Comparison of ENCODE assay signal across 1 cellular context in the genomic region with DNA sequence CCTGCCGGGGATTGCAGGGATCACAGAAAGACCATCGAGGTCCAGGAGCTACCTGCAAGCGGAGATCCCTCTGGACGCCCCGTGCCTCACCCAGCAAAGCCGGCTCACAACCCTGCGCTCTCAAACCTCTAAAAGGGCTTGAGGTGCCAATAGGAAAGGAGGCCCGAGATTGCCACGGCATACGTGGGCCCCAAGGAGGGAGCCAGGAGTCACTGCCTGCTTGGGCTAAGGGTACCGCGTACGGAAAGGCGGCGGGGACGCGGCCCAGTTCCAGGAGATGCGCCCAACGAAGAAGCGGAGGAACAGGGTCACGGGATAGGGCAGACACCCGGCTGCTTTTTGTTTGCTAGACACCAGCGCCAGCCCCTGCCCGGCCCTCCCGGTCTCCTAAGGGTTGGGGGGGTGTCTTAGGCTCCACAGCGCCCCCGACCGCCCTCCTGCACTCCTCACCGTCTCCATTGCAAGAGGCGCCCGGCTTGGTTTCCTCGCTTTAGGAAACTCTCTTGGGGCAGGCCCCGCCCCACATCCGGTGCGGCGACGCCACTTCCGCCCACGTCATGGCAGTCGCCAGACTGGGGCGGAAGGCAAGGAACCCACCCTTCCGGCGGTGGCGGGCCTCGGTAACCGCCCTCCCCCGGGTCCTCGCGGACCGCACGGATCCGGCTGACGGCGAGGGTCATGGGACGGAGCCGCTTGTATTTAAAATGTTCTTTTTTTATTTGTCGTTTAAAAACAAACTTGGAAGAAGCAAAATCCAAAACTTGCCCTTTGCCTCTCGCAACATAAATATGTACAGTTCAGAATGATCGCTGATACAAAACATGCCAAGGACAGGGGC.
TF ChIP-seq lines count a peak whose summit lies in the region.

TSS of gene PRKAG1 (minus strand) at position 495 of the 838 bp plus-strand sequence. CDS start at position 459, 36 bp downstream.

TF ChIP-seq in HepG2, 621 proteins besides CTCF, POLR2A, EP300 and RAD21 (continued from another document and continues in another):
- peak; percentile 82; the same call in 1 of the 2 replicates for TF ChIP-seq IRF9 (CRISPR knock-in tag; IDR thresholded peaks at IDR 0.05; ENCODE audit: borderline replicate concordance)
- no peak for TF ChIP-seq JUNB (CRISPR knock-in tag; IDR thresholded peaks at IDR 0.05; ENCODE audit: borderline replicate concordance)
- TF ChIP-seq ZNF883 (CRISPR knock-in tag; IDR thresholded peaks at IDR 0.05; ENCODE audit: not compliant biosample characterization): no peak
- TF ChIP-seq MXD3 (CRISPR knock-in tag; IDR thresholded peaks at IDR 0.05): peak; percentile 42; the same call in 1 of the 2 replicates
- TF ChIP-seq ZNF12 (CRISPR knock-in tag; IDR thresholded peaks at IDR 0.05): no peak
- TF ChIP-seq, protein P1, sequence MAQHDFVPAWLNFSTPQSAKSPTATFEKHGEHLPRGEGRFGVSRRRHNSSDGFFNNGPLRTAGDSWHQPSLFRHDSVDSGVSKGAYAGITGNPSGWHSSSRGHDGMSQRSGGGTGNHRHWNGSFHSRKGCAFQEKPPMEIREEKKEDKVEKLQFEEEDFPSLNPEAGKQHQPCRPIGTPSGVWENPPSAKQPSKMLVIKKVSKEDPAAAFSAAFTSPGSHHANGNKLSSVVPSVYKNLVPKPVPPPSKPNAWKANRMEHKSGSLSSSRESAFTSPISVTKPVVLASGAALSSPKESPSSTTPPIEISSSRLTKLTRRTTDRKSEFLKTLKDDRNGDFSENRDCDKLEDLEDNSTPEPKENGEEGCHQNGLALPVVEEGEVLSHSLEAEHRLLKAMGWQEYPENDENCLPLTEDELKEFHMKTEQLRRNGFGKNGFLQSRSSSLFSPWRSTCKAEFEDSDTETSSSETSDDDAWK (CRISPR knock-in tag; IDR thresholded peaks at IDR 0.05): no peak
- TF ChIP-seq ZNF652 (CRISPR knock-in tag; IDR thresholded peaks at IDR 0.05; ENCODE audit: borderline replicate concordance, low read depth): 0 out of 2 replicates have a peak, but pooled peaks have one; percentile 8
- peak; percentile 50; the same call in 1 of the 2 replicates for TF ChIP-seq MIER3 (CRISPR knock-in tag; IDR thresholded peaks at IDR 0.05; ENCODE audit: borderline replicate concordance)
- peak; percentile 44; the same call in 1 of the 2 replicates for TF ChIP-seq FOXA3 (CRISPR knock-in tag; IDR thresholded peaks at IDR 0.05)
- peak; percentile 89 for TF ChIP-seq POLR2AphosphoS2 (IDR thresholded peaks at IDR 0.05; ENCODE audit: low read depth, low read length)
- TF ChIP-seq HIVEP1 (CRISPR knock-in tag; IDR thresholded peaks at IDR 0.05): peak; percentile 62; the same call in 1 of the 2 replicates
- no peak for TF ChIP-seq ZNF75D (CRISPR knock-in tag; IDR thresholded peaks at IDR 0.05; ENCODE audit: borderline replicate concordance)
- TF ChIP-seq CAMTA2 (CRISPR knock-in tag; IDR thresholded peaks at IDR 0.05; ENCODE audit: borderline replicate concordance): no peak
- no peak for TF ChIP-seq MED13 (CRISPR knock-in tag; IDR thresholded peaks at IDR 0.05)
- TF ChIP-seq ZNF737 (CRISPR knock-in tag; IDR thresholded peaks at IDR 0.05; ENCODE audit: borderline replicate concordance): no peak
- TF ChIP-seq JUN (CRISPR knock-in tag; IDR thresholded peaks at IDR 0.05): peak; percentile 40; the same call in 1 of the 2 replicates
- TF ChIP-seq SCMH1 (CRISPR knock-in tag; IDR thresholded peaks at IDR 0.05; ENCODE audit: borderline replicate concordance): no peak
- TF ChIP-seq ETV5 (CRISPR knock-in tag; IDR thresholded peaks at IDR 0.05; ENCODE audit: borderline replicate concordance): peak; percentile 94
- TF ChIP-seq ZNF24 (IDR thresholded peaks at IDR 0.05): no peak
- peak; percentile 98 for TF ChIP-seq ZNF619 (CRISPR knock-in tag; IDR thresholded peaks at IDR 0.05)
- TF ChIP-seq ZSCAN20 (CRISPR knock-in tag; IDR thresholded peaks at IDR 0.05; ENCODE audit: borderline replicate concordance): peak; percentile 65; the same call in 1 of the 2 replicates
- TF ChIP-seq, protein P2, sequence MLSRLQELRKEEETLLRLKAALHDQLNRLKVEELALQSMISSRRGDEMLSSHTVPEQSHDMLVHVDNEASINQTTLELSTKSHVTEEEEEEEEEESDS (CRISPR knock-in tag; IDR thresholded peaks at IDR 0.05; ENCODE audit: borderline replicate concordance): peak; percentile 23; the same call in 1 of the 2 replicates
- TF ChIP-seq, protein P3, sequence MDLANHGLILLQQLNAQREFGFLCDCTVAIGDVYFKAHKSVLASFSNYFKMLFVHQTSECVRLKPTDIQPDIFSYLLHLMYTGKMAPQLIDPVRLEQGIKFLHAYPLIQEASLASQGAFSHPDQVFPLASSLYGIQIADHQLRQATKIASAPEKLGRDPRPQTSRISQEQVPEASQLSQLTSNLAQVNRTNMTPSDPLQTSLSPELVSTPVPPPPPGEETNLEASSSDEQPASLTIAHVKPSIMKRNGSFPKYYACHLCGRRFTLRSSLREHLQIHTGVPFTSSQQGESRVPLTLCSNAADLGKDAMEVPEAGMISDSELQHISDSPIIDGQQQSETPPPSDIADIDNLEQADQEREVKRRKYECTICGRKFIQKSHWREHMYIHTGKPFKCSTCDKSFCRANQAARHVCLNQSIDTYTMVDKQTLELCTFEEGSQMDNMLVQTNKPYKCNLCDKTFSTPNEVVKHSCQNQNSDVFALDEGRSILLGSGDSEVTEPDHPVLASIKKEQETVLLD (CRISPR knock-in tag; IDR thresholded peaks at IDR 0.05; ENCODE audit: low read depth): peak; percentile 70
- TF ChIP-seq ATF4 (CRISPR knock-in tag; IDR thresholded peaks at IDR 0.05): peak in 1 of 2 experiments; percentile 60; a peak in 2 of 4 replicates
- TF ChIP-seq, protein P4, sequence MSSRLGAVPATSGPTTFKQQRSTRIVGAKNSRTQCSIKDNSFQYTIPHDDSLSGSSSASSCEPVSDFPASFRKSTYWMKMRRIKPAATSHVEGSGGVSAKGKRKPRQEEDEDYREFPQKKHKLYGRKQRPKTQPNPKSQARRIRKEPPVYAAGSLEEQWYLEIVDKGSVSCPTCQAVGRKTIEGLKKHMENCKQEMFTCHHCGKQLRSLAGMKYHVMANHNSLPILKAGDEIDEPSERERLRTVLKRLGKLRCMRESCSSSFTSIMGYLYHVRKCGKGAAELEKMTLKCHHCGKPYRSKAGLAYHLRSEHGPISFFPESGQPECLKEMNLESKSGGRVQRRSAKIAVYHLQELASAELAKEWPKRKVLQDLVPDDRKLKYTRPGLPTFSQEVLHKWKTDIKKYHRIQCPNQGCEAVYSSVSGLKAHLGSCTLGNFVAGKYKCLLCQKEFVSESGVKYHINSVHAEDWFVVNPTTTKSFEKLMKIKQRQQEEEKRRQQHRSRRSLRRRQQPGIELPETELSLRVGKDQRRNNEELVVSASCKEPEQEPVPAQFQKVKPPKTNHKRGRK (CRISPR knock-in tag; IDR thresholded peaks at IDR 0.05): no peak
- no peak for TF ChIP-seq ATF6 (CRISPR knock-in tag; conservative IDR thresholded peaks at IDR 0.05)
- TF ChIP-seq FLYWCH1 (CRISPR knock-in tag; IDR thresholded peaks at IDR 0.05): no peak
- no peak for TF ChIP-seq ZNF577 (CRISPR knock-in tag; IDR thresholded peaks at IDR 0.05; ENCODE audit: borderline replicate concordance, low read depth)
- TF ChIP-seq ZNF557 (CRISPR knock-in tag; IDR thresholded peaks at IDR 0.05): no peak
- TF ChIP-seq CEBPZ (IDR thresholded peaks at IDR 0.05; ENCODE audit: low read length): no peak
- peak; percentile 99 for TF ChIP-seq AGO2 (optimal IDR thresholded peaks at IDR 0.05; ENCODE audit: low read depth, low read length)
- peak; percentile 72; the same call in 1 of the 2 replicates for TF ChIP-seq YEATS4 (CRISPR knock-in tag; IDR thresholded peaks at IDR 0.05; ENCODE audit: borderline replicate concordance)
- no peak for TF ChIP-seq SNAPC2 (CRISPR knock-in tag; IDR thresholded peaks at IDR 0.05)
- TF ChIP-seq DMAP1 (CRISPR knock-in tag; IDR thresholded peaks at IDR 0.05): peak; percentile 78
- no peak for TF ChIP-seq NFKBIZ (CRISPR knock-in tag; IDR thresholded peaks at IDR 0.05)
- TF ChIP-seq RAD51 (IDR thresholded peaks at IDR 0.05; ENCODE audit: borderline replicate concordance): no peak
- TF ChIP-seq ZNF790 (CRISPR knock-in tag; IDR thresholded peaks at IDR 0.05; ENCODE audit: borderline replicate concordance): no peak
- no peak for TF ChIP-seq ZUFSP (CRISPR knock-in tag; IDR thresholded peaks at IDR 0.05; ENCODE audit: borderline replicate concordance)
- TF ChIP-seq, protein P5, sequence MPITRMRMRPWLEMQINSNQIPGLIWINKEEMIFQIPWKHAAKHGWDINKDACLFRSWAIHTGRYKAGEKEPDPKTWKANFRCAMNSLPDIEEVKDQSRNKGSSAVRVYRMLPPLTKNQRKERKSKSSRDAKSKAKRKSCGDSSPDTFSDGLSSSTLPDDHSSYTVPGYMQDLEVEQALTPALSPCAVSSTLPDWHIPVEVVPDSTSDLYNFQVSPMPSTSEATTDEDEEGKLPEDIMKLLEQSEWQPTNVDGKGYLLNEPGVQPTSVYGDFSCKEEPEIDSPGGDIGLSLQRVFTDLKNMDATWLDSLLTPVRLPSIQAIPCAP (CRISPR knock-in tag; IDR thresholded peaks at IDR 0.05; ENCODE audit: low read depth): no peak
- TF ChIP-seq HMG20B (CRISPR knock-in tag; conservative IDR thresholded peaks at IDR 0.05): no peak
